In the genomic region with DNA sequence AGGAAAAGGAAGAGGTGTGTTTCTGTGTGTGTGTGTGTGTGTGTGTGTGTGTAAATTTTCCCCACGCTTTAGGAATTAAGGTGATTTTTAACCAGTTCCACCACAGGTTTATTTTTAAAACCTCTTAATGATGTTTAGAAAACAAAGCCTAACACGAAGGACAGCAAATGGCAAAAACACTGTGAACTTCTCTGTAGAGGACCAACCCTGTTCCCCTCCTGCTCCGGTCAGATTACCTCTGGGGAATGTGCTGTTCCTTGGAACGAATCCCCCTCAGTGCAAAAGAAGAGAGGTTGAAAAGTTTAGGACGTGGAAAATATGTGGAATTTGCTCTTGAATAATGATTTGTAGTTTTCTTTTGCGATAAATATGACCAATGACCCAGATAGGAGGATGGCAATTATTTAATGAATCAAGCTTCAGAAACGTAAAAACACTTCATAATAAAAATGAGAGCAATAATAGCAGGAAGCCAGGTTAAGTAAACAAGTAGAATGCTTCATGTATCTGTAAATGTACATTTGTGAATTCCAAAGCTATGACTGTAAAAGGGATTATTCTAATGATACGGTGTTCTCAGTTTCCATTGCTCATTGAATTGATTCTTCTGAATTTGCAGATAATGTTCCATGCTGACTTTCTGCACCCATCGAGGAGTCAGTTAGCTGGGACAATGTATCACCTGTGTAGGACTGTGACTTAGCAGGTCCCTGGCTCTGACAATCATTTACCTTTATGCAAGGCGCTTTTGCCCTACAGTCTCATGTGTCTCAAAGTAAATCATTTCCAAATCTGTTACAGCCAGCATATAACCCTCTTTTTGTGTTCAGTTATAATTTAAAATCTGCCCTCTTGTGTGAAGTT, we compare ENCODE assay signal across 12 cellular contexts.
DNase-seq lines count a peak whose midpoint lies in the region; ATAC-seq and FAIRE-seq lines count a peak whose summit lies in the region.
"Had no signal": no experiment of that assay in that cellular context is flagged by ENCODE, and none has a peak within 500 bp of the region (broad histone marks: within the 10 kb centered on the region; RNA-seq: fewer than 3 reads in every experiment).

No MANE protein-coding gene starts in this region.

- peak overlapping the region in 1 of 2 donors; percentile 3 for H3K9ac ChIP-seq in duodenal mucosa (ENCODE audit: low read depth in 1 of 2, low read length in 2 of 2)

- H3K4me1 ChIP-seq in duodenal mucosa (ENCODE audit: control insufficient read depth in 1 of 2, insufficient read depth in 2 of 2, low read length in 2 of 2) (peaks cover 14% of the 10 kb centered on the region in 2 donors), small intestine (ENCODE audit: control insufficient read depth in 2 of 2, insufficient read depth in 1 of 2, low read depth in 1 of 2, low read length in 1 of 2) (peaks cover 0 to 2% of the 10 kb centered on the region in 2 donors)
- H3K4me1 ChIP-seq: tibial nerve had no signal

- peak overlapping the region; percentile 37 for H3K27ac ChIP-seq in duodenal mucosa (ENCODE audit: low read depth, low read length)
- peak overlapping the region; percentile 73 to 80 for H3K27ac ChIP-seq in small intestine (ENCODE audit: low read depth in 1 of 2, low read length in 1 of 2)
- H3K27ac ChIP-seq: 22Rv1, tibial nerve had no signal

- H3K27me3 ChIP-seq in duodenal mucosa (ENCODE audit: control insufficient read depth in 1 of 2, insufficient read depth in 2 of 2, low read length in 2 of 2) (no peaks in the 10 kb centered on the region), small intestine (ENCODE audit: control insufficient read depth in 2 of 2, insufficient read depth in 2 of 2, low read length in 2 of 2) (no peaks in the 10 kb centered on the region), H7 (ENCODE audit: control insufficient read depth, insufficient read depth, low read length) (no peaks in the 10 kb centered on the region)
- H3K27me3 ChIP-seq: tibial nerve had no signal

- H3K9me3 ChIP-seq in duodenal mucosa (ENCODE audit: control insufficient read depth in 1 of 2, low read length in 2 of 2) = no peaks in the 10 kb centered on the region
- no peaks in the 10 kb centered on the region for H3K9me3 ChIP-seq in small intestine (ENCODE audit: control insufficient read depth, low read depth)
- H3K9me3 ChIP-seq: tibial nerve had no signal

- H3K4me3 ChIP-seq in duodenal mucosa (ENCODE audit: low read depth in 1 of 2, low read length in 2 of 2) (peak overlapping the region; percentile 38 to 57), small intestine (ENCODE audit: low read depth in 1 of 2, low read length in 2 of 2) (no peak overlapping the region), H7 (ENCODE audit: insufficient read depth, low read depth, low read length) (no peak overlapping the region)
- H3K4me3 ChIP-seq: tibial nerve had no signal

- peak; percentile 85 for ATAC-seq in HG03175 (IDR thresholded peaks at IDR 0.05; ENCODE audit: unreplicated experiment)
- no peak for ATAC-seq in HG03280 (IDR thresholded peaks at IDR 0.05; ENCODE audit: unreplicated experiment)

- no peaks in the 10 kb centered on the region for H3K36me3 ChIP-seq in duodenal mucosa (ENCODE audit: control insufficient read depth in 1 of 2, insufficient read depth in 2 of 2, low read length in 2 of 2)
- no peaks in the 10 kb centered on the region for H3K36me3 ChIP-seq in small intestine (ENCODE audit: control insufficient read depth in 2 of 2, insufficient read depth in 2 of 2, low read length in 2 of 2)
- no peaks in the 10 kb centered on the region for H3K36me3 ChIP-seq in H7 (replicated peaks; ENCODE audit: control insufficient read depth, insufficient read depth, low read length)
- H3K36me3 ChIP-seq: tibial nerve had no signal

- peak; percentile 86 for FAIRE-seq in small intestine (lab: Jason Lieb, UNC)

- WGBS in small intestine, 3 donors = 13 to 40% (median 29%) methylated on average over 10 of the region's 10 CpGs

- DNase-seq in DMS53 (lab: John Stamatoyannopoulos, UW) (peak; percentile 42), DMS53 treated with DMSO at 0.1 percent for 48 hours (lab: John Stamatoyannopoulos, UW; ENCODE audit: unreplicated experiment) (no peak), small intestine (peak; percentile 96), H7 (no peak)
- DNase-seq in stimulated activated CD4-positive, alpha-beta T cell treated with anti-CD3 and anti-CD28 coated beads, Interleukin-2, amount 100 ng/mL, for 24 hours = no peak
- DNase-seq: activated B cell treated with CpG ODN at 0.5 μM for 24 hours, midbrain had no signal

Comparison
In these comparisons a context has a peak if more than half of its experiments do, and no peak if none do; other contexts are left out.
1. DNase-seq: peak in DMS53 (single experiment) and small intestine (single experiment); none in DMS53 treated with DMSO at 0.1 percent for 48 hours (single experiment), stimulated activated CD4-positive, alpha-beta T cell treated with anti-CD3 and anti-CD28 coated beads, Interleukin-2, amount 100 ng/mL, for 24 hours (0 of 2) and H7 (single experiment).
2. H3K4me3 ChIP-seq: peak in duodenal mucosa (2 of 2); none in small intestine (0 of 2) and H7 (single experiment).